ENCODE assay signal across 2 cellular contexts in the genomic region with DNA sequence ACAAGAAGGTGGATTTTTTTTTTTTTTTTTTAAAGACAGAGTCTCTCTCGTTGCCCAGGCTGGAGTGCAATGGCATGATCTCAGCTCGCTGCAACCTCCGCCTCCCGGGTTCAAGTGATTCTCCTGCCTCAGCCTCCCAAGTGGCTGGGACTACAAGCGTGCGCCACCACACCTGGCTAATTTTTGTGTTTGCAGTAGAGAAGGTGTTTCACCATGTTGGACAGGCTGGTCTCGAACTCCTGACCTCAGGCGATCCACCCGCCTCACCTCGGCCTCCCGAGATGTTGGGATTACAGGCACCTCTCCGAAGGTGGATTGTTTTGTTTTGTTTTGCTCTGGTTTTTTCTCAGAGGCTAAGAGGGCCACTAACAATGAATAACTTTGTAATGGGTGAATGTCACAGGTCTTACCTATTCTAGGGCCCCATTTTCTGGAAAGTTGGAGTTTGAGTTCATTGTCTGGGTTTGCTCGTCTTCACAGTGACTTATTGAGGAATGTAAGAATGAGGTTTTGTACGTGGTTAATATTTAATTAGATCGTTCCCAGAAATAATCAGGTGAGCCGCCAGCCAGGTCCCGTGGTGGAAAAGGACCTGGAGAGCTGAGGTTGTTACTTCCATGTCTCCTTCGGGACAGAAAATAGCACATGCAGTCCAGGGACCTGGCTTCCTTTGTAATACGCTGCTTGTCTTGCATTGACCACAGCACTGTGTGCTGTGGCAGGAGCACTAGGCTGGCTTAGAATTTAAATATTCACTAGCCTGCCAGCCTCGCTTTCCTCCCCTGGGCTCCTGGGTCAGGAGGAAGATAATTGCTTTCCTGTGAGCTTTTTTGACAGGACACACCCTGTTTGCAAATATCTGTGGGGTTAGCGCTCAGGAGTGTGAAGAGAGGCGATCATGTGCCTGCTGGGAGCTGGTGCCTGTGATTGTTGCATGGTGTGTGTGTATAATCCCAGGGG.
TF ChIP-seq lines count a peak whose summit lies in the region.

No MANE protein-coding gene starts in this region.

TF ChIP-seq in GM23338, 12 proteins besides CTCF, POLR2A, EP300 and RAD21 (continued from another document):
- TF ChIP-seq, protein P1, sequence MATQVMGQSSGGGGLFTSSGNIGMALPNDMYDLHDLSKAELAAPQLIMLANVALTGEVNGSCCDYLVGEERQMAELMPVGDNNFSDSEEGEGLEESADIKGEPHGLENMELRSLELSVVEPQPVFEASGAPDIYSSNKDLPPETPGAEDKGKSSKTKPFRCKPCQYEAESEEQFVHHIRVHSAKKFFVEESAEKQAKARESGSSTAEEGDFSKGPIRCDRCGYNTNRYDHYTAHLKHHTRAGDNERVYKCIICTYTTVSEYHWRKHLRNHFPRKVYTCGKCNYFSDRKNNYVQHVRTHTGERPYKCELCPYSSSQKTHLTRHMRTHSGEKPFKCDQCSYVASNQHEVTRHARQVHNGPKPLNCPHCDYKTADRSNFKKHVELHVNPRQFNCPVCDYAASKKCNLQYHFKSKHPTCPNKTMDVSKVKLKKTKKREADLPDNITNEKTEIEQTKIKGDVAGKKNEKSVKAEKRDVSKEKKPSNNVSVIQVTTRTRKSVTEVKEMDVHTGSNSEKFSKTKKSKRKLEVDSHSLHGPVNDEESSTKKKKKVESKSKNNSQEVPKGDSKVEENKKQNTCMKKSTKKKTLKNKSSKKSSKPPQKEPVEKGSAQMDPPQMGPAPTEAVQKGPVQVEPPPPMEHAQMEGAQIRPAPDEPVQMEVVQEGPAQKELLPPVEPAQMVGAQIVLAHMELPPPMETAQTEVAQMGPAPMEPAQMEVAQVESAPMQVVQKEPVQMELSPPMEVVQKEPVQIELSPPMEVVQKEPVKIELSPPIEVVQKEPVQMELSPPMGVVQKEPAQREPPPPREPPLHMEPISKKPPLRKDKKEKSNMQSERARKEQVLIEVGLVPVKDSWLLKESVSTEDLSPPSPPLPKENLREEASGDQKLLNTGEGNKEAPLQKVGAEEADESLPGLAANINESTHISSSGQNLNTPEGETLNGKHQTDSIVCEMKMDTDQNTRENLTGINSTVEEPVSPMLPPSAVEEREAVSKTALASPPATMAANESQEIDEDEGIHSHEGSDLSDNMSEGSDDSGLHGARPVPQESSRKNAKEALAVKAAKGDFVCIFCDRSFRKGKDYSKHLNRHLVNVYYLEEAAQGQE (IDR thresholded peaks at IDR 0.05; ENCODE audit: unreplicated experiment), result no peak
- TF ChIP-seq ZNF114 (CRISPR knock-in tag; IDR thresholded peaks at IDR 0.05) (no peak), CREB1 (CRISPR knock-in tag; IDR thresholded peaks at IDR 0.05; ENCODE audit: low read depth) (no peak)

TF ChIP-seq in HepG2, 621 proteins besides CTCF, POLR2A, EP300 and RAD21 (continued from another document):
- TF ChIP-seq, protein P2, sequence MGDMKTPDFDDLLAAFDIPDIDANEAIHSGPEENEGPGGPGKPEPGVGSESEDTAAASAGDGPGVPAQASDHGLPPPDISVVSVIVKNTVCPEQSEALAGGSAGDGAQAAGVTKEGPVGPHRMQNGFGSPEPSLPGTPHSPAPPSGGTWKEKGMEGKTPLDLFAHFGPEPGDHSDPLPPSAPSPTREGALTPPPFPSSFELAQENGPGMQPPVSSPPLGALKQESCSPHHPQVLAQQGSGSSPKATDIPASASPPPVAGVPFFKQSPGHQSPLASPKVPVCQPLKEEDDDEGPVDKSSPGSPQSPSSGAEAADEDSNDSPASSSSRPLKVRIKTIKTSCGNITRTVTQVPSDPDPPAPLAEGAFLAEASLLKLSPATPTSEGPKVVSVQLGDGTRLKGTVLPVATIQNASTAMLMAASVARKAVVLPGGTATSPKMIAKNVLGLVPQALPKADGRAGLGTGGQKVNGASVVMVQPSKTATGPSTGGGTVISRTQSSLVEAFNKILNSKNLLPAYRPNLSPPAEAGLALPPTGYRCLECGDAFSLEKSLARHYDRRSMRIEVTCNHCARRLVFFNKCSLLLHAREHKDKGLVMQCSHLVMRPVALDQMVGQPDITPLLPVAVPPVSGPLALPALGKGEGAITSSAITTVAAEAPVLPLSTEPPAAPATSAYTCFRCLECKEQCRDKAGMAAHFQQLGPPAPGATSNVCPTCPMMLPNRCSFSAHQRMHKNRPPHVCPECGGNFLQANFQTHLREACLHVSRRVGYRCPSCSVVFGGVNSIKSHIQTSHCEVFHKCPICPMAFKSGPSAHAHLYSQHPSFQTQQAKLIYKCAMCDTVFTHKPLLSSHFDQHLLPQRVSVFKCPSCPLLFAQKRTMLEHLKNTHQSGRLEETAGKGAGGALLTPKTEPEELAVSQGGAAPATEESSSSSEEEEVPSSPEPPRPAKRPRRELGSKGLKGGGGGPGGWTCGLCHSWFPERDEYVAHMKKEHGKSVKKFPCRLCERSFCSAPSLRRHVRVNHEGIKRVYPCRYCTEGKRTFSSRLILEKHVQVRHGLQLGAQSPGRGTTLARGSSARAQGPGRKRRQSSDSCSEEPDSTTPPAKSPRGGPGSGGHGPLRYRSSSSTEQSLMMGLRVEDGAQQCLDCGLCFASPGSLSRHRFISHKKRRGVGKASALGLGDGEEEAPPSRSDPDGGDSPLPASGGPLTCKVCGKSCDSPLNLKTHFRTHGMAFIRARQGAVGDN (CRISPR knock-in tag; IDR thresholded peaks at IDR 0.05), result 0 out of 2 replicates have a peak, but pooled peaks have one; percentile 12
- no peak for TF ChIP-seq ZNF501 (CRISPR knock-in tag; IDR thresholded peaks at IDR 0.05)
- TF ChIP-seq SAP130 (CRISPR knock-in tag; IDR thresholded peaks at IDR 0.05; ENCODE audit: low read depth), result 0 out of 2 replicates have a peak, but pooled peaks have one; percentile 9
- no peak for TF ChIP-seq PAWR (CRISPR knock-in tag; IDR thresholded peaks at IDR 0.05; ENCODE audit: borderline replicate concordance)
- TF ChIP-seq, protein P3, sequence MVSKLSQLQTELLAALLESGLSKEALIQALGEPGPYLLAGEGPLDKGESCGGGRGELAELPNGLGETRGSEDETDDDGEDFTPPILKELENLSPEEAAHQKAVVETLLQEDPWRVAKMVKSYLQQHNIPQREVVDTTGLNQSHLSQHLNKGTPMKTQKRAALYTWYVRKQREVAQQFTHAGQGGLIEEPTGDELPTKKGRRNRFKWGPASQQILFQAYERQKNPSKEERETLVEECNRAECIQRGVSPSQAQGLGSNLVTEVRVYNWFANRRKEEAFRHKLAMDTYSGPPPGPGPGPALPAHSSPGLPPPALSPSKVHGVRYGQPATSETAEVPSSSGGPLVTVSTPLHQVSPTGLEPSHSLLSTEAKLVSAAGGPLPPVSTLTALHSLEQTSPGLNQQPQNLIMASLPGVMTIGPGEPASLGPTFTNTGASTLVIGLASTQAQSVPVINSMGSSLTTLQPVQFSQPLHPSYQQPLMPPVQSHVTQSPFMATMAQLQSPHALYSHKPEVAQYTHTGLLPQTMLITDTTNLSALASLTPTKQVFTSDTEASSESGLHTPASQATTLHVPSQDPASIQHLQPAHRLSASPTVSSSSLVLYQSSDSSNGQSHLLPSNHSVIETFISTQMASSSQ (IDR thresholded peaks at IDR 0.05; ENCODE audit: low read depth), result peak; percentile 49
- TF ChIP-seq, protein P3 (CRISPR knock-in tag; IDR thresholded peaks at IDR 0.05; ENCODE audit: borderline replicate concordance), result no peak; the same call in 1 of the 2 replicates
- TF ChIP-seq, protein P4, sequence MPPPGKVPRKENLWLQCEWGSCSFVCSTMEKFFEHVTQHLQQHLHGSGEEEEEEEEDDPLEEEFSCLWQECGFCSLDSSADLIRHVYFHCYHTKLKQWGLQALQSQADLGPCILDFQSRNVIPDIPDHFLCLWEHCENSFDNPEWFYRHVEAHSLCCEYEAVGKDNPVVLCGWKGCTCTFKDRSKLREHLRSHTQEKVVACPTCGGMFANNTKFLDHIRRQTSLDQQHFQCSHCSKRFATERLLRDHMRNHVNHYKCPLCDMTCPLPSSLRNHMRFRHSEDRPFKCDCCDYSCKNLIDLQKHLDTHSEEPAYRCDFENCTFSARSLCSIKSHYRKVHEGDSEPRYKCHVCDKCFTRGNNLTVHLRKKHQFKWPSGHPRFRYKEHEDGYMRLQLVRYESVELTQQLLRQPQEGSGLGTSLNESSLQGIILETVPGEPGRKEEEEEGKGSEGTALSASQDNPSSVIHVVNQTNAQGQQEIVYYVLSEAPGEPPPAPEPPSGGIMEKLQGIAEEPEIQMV (CRISPR knock-in tag; IDR thresholded peaks at IDR 0.05; ENCODE audit: low read depth), result no peak
- peak; percentile 13 for TF ChIP-seq TEAD3 (CRISPR knock-in tag; optimal IDR thresholded peaks at IDR 0.05; ENCODE audit: borderline replicate concordance)
- peak; percentile 16; the same call in 1 of the 2 replicates for TF ChIP-seq ZNF460 (CRISPR knock-in tag; IDR thresholded peaks at IDR 0.05; ENCODE audit: borderline replicate concordance)
- TF ChIP-seq, protein P5, sequence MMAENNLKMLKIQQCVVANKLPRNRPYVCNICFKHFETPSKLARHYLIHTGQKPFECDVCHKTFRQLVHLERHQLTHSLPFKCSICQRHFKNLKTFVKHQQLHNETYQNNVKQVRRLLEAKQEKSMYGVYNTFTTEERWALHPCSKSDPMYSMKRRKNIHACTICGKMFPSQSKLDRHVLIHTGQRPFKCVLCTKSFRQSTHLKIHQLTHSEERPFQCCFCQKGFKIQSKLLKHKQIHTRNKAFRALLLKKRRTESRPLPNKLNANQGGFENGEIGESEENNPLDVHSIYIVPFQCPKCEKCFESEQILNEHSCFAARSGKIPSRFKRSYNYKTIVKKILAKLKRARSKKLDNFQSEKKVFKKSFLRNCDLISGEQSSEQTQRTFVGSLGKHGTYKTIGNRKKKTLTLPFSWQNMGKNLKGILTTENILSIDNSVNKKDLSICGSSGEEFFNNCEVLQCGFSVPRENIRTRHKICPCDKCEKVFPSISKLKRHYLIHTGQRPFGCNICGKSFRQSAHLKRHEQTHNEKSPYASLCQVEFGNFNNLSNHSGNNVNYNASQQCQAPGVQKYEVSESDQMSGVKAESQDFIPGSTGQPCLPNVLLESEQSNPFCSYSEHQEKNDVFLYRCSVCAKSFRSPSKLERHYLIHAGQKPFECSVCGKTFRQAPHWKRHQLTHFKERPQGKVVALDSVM (CRISPR knock-in tag; IDR thresholded peaks at IDR 0.05), result peak; percentile 29; the same call in 1 of the 2 replicates
